ENCODE assay signal across 26 cellular contexts in genomic region chr14:83147006-83147405, GRCh38.
"Had no signal": no experiment of that assay in that cellular context is flagged by ENCODE, and none has a peak within 500 bp of the region (broad histone marks: within the 10 kb centered on the region; RNA-seq: fewer than 3 reads in every experiment).

No MANE protein-coding gene starts in this region.

- H3K9me3 Mint-ChIP-seq: endodermal cell, mesothelial cell of epicardium had no signal

- H3K4me1 ChIP-seq: colonic mucosa, foreskin keratinocyte, left ventricle myocardium inferior, lower lobe of right lung, right atrium auricular region, suprapubic skin, thyroid gland had no signal

- H3K4me1 Mint-ChIP-seq: immature natural killer cell, memory B cell, mesothelial cell of epicardium, natural killer cell, neural crest cell had no signal

- H3K4me3 Mint-ChIP-seq: endodermal cell, immature natural killer cell, memory B cell, mesothelial cell of epicardium, natural killer cell, neural crest cell, type B pancreatic cell had no signal

- ATAC-seq: foreskin keratinocyte, left cardiac atrium, lower lobe of right lung, natural killer cell had no signal

- H3K27ac ChIP-seq: colonic mucosa, foreskin keratinocyte, left ventricle myocardium inferior, lower lobe of right lung, ovary, right atrium auricular region, suprapubic skin, thyroid gland had no signal

- H3K27ac Mint-ChIP-seq: endodermal cell, immature natural killer cell, memory B cell, mesothelial cell of epicardium, natural killer cell, type B pancreatic cell had no signal

- H3K27me3 ChIP-seq: colonic mucosa, foreskin keratinocyte, ovary, right atrium auricular region, suprapubic skin, thyroid gland had no signal

- H3K4me3 ChIP-seq: colonic mucosa, left ventricle myocardium inferior, lower lobe of right lung, ovary, right atrium auricular region, suprapubic skin, thyroid gland had no signal

- H3K36me3 ChIP-seq: colonic mucosa, left ventricle myocardium inferior, lower lobe of right lung, ovary, right atrium auricular region, suprapubic skin, thyroid gland had no signal

- FAIRE-seq: endothelial cell of umbilical vein, kidney, small intestine, urothelium cell line had no signal

- H3K36me3 Mint-ChIP-seq: immature natural killer cell, memory B cell, mesothelial cell of epicardium, type B pancreatic cell had no signal

- H3K9me3 ChIP-seq: colonic mucosa, left ventricle myocardium inferior, lower lobe of right lung, ovary, right atrium auricular region, suprapubic skin, thyroid gland had no signal

- DNase-seq: colonic mucosa; dermis blood vessel endothelial cell; effector CD4-positive, alpha-beta T cell; endodermal cell; erythroblast; foreskin keratinocyte; immature natural killer cell; kidney; left cardiac atrium; left ventricle myocardium inferior; lower lobe of right lung; natural killer cell; nucleus accumbens; ovary; small intestine; stimulated activated CD4-positive, alpha-beta T cell treated with anti-CD3 and anti-CD28 coated beads, Interleukin-12 subunit alpha, Interleukin-12 subunit beta, amount 100 ng/mL, for 4 hours; stimulated activated naive CD4-positive, alpha-beta T cell treated with Interleukin-2 at 50 U/mL for 16 hours; thyroid gland had no signal

- H3K27me3 Mint-ChIP-seq: memory B cell, type B pancreatic cell had no signal
